Comparison of ENCODE assay signal across 16 cellular contexts in genomic region chr12:41011939-41012338, GRCh38.
DNase-seq lines count a peak whose midpoint lies in the region; ATAC-seq and TF ChIP-seq lines count a peak whose summit lies in the region.
"Had no signal": no experiment of that assay in that cellular context is flagged by ENCODE, and none has a peak within 500 bp of the region (broad histone marks: within the 10 kb centered on the region; RNA-seq: fewer than 3 reads in every experiment).

No MANE protein-coding gene starts in this region.

- H3K4me1 ChIP-seq in mesendoderm (ENCODE audit: control insufficient read depth, low read depth, low read length) (no peaks in the 10 kb centered on the region), spleen (peaks cover 0 to 9% (median 0%) of the 10 kb centered on the region in 6 donors)
- H3K4me1 ChIP-seq: thyroid gland had no signal

- H3K4me2 ChIP-seq in mesendoderm (ENCODE audit: low read length): no peak overlapping the region

- TF ChIP-seq CTCF in GM12865 (IDR thresholded peaks at IDR 0.05; ENCODE audit: insufficient read depth, low read depth, low read length, missing control alignments): no peak
- TF ChIP-seq CTCF in WTC11 (IDR thresholded peaks at IDR 0.05): no peak
- TF ChIP-seq CTCF in spleen (IDR thresholded peaks at IDR 0.05 in 8 of 11, conservative IDR thresholded peaks at IDR 0.05 in 3 of 11): peak in 4 of 11 experiments; percentile 13 to 25 (median 20)

- no peaks in the 10 kb centered on the region for H3K4me1 Mint-ChIP-seq in WTC11
- H3K4me1 Mint-ChIP-seq: activated T-helper 17 cell treated with anti-CD3 and anti-CD28 coated beads, Interleukin-2, amount 50 U/mL, for 72 hours had no signal

- peaks cover 13% of the 10 kb centered on the region for H3K27me3 Mint-ChIP-seq in WTC11 (ENCODE audit: low read depth)

- DNase-seq in GM12865 (ENCODE audit: low read depth) (peak; percentile 1), WTC11 (ENCODE audit: low spot score) (no peak), mesendoderm (peak; percentile 25), spleen (no peak), D341Med (ENCODE audit: low spot score) (no peak)
- DNase-seq: C1 segment of cervical spinal cord, cerebellar nuclear complex, EL, NCI-H524, RPMI8226, thyroid gland had no signal

- whole genome bisulfite sequencing in mesendoderm (ENCODE audit: extremely low coverage, insufficient coverage, low lambda C conversion rate): no CpG with 5 or more reads among the region's 1 CpG
- 93 to 100% (median 97%) methylated on average over 1 of the region's 1 CpG for WGBS in spleen, 5 donors

- H3K4me3 Mint-ChIP-seq in WTC11: no peak overlapping the region
- H3K4me3 Mint-ChIP-seq: activated T-helper 17 cell treated with anti-CD3 and anti-CD28 coated beads, Interleukin-2, amount 50 U/mL, for 72 hours; nephron had no signal

- no peak overlapping the region for H4K5ac ChIP-seq in mesendoderm (ENCODE audit: low read length)

- no peaks in the 10 kb centered on the region for H3K79me1 ChIP-seq in mesendoderm (ENCODE audit: low read length)

- CTCF ChIA-PET in WTC11 (lab: Charles Lee): no interaction called here

- H3K4me3 ChIP-seq in GM12865 (ENCODE audit: low read depth, low read length) (no peak overlapping the region), mesendoderm (ENCODE audit: low read length) (no peak overlapping the region), spleen (no peak overlapping the region)
- H3K4me3 ChIP-seq: lung, thyroid gland had no signal

- peaks cover 0 to 57% (median 38%) of the 10 kb centered on the region in 8 donors for H3K9me3 ChIP-seq in spleen
- H3K9me3 ChIP-seq: thyroid gland had no signal

- peaks cover 65% of the 10 kb centered on the region for H3K9me3 Mint-ChIP-seq in WTC11

- H3K23ac ChIP-seq in mesendoderm (ENCODE audit: low read length): no peak overlapping the region

- H3K27ac Mint-ChIP-seq in WTC11: no peak overlapping the region
- H3K27ac Mint-ChIP-seq: activated T-helper 17 cell treated with anti-CD3 and anti-CD28 coated beads, Interleukin-2, amount 50 U/mL, for 72 hours; nephron had no signal

- H3K79me2 ChIP-seq in mesendoderm (ENCODE audit: control insufficient read depth, insufficient read depth, low read length): no peaks in the 10 kb centered on the region

- no peaks in the 10 kb centered on the region for H3K27me3 ChIP-seq in mesendoderm (ENCODE audit: insufficient read depth, low read length, poor library complexity)
- no peaks in the 10 kb centered on the region for H3K27me3 ChIP-seq in spleen (replicated peaks in 1 of 7)
- H3K27me3 ChIP-seq: thyroid gland had no signal

- intact Hi-C loops in spleen (cut with DNase I; ENCODE audit: low total_unique reads): no loop called here

- H2BK15ac ChIP-seq in mesendoderm (replicated peaks; ENCODE audit: low read depth): no peak overlapping the region

- POLR2A ChIA-PET in WTC11 (lab: Charles Lee): no interaction called here

- H4K8ac ChIP-seq in mesendoderm (ENCODE audit: low read depth, low read length): no peak overlapping the region

- no peak overlapping the region for H3K4ac ChIP-seq in mesendoderm (ENCODE audit: low read depth, low read length)

- no peaks in the 10 kb centered on the region for H3K36me3 ChIP-seq in mesendoderm (ENCODE audit: control insufficient read depth, insufficient read depth, low read length)
- H3K36me3 ChIP-seq in spleen: no peaks in the 10 kb centered on the region
- H3K36me3 ChIP-seq: thyroid gland had no signal

- no peak overlapping the region for H2AK5ac ChIP-seq in mesendoderm (ENCODE audit: low read length)

- H3K27ac ChIP-seq in mesendoderm (ENCODE audit: low read depth, low read length): no peak overlapping the region
- H3K27ac ChIP-seq in spleen: no peak overlapping the region
- H3K27ac ChIP-seq: thyroid gland had no signal

- no peak overlapping the region for H3K56ac ChIP-seq in mesendoderm (ENCODE audit: low read length)

- H3K9ac ChIP-seq in mesendoderm (ENCODE audit: low read length): no peak overlapping the region

- peaks cover 60% of the 10 kb centered on the region for H3K36me3 Mint-ChIP-seq in WTC11

- TF ChIP-seq RAD21 in Ishikawa (IDR thresholded peaks at IDR 0.05; ENCODE audit: low read depth): no peak; the same call in 1 of the 2 replicates

- H2BK5ac ChIP-seq in mesendoderm (ENCODE audit: low read length): no peak overlapping the region

- no peak for TF ChIP-seq EP300 in Ishikawa (IDR thresholded peaks at IDR 0.05; ENCODE audit: borderline replicate concordance)

- no peak overlapping the region for H2BK120ac ChIP-seq in mesendoderm (ENCODE audit: low read depth, low read length)

- no peak for TF ChIP-seq POLR2A in spleen (IDR thresholded peaks at IDR 0.05)

- ATAC-seq in WTC11: peak; percentile 22; the same call in 1 of the 2 replicates
- ATAC-seq in HG02798 (IDR thresholded peaks at IDR 0.05; ENCODE audit: poor library complexity, unreplicated experiment): no peak
- ATAC-seq: activated T-helper 17 cell treated with anti-CD3 and anti-CD28 coated beads, Interleukin-2, amount 50 U/mL, for 72 hours had no signal

- H3K18ac ChIP-seq in mesendoderm (ENCODE audit: low read length): no peak overlapping the region

TF ChIP-seq in Ishikawa, 13 proteins besides CTCF, POLR2A, EP300 and RAD21:
- TF ChIP-seq REST (IDR thresholded peaks at IDR 0.05; ENCODE audit: low read depth): no peak
- TF ChIP-seq MAX (IDR thresholded peaks at IDR 0.05): peak; percentile 53
TF ChIP-seq in Ishikawa: peak in this region for 1.

TF ChIP-seq in WTC11, 78 proteins besides CTCF, POLR2A, EP300 and RAD21:
- peak; percentile 99 for TF ChIP-seq ESRRA (CRISPR knock-in tag; IDR thresholded peaks at IDR 0.05; ENCODE audit: borderline replicate concordance)
- TF ChIP-seq MAX (CRISPR knock-in tag; IDR thresholded peaks at IDR 0.05): peak; percentile 74
- no peak for TF ChIP-seq ZNF263 (CRISPR knock-in tag; IDR thresholded peaks at IDR 0.05; ENCODE audit: low read depth)

Comparison
In these comparisons a context has a peak if more than half of its experiments do, and no peak if none do; other contexts are left out.
1. DNase-seq: peak in GM12865 (single experiment) and mesendoderm (single experiment); none in WTC11 (single experiment), spleen (single experiment) and D341Med (single experiment).